In genomic region chr1:81714636-81715035, GRCh38 we compare ENCODE assay signal across 34 cellular contexts.
"Had no signal": no experiment of that assay in that cellular context is flagged by ENCODE, and none has a peak within 500 bp of the region (broad histone marks: within the 10 kb centered on the region; RNA-seq: fewer than 3 reads in every experiment).

No MANE protein-coding gene starts in this region.

- H3K27me3 ChIP-seq: brain microvascular endothelial cell, Peyer's patch had no signal

- H3K4me1 ChIP-seq: Peyer's patch had no signal

- H3K36me3 ChIP-seq: brain microvascular endothelial cell, Peyer's patch had no signal

- H3K36me3 Mint-ChIP-seq: activated naive CD8-positive, alpha-beta T cell treated with anti-CD3 and anti-CD28 coated beads for 36 hours had no signal

- H3K4me1 Mint-ChIP-seq: activated B cell treated with CpG ODN at 0.5 μM for 24 hours; activated naive CD8-positive, alpha-beta T cell treated with anti-CD3 and anti-CD28 coated beads for 36 hours; activated T-helper 17 cell treated with anti-CD3 and anti-CD28 coated beads, Interleukin-2, amount 50 U/mL, for 72 hours had no signal

- H3K9me3 ChIP-seq: Peyer's patch had no signal

- H3K27ac ChIP-seq: brain microvascular endothelial cell, Peyer's patch, RWPE1, VCaP had no signal

- H3K27ac Mint-ChIP-seq: activated B cell treated with CpG ODN at 0.5 μM for 24 hours; activated CD8-positive, alpha-beta T cell treated with anti-CD3 and anti-CD28 coated beads for 36 hours; activated naive CD8-positive, alpha-beta T cell treated with anti-CD3 and anti-CD28 coated beads for 36 hours; activated T-cell treated with anti-CD3 and anti-CD28 coated beads, Interleukin-2, amount 50 U/mL, for 72 hours; activated T-helper 17 cell treated with anti-CD3 and anti-CD28 coated beads, Interleukin-2, amount 50 U/mL, for 72 hours had no signal

- H3K4me3 Mint-ChIP-seq: activated B cell treated with CpG ODN at 0.5 μM for 24 hours; activated CD8-positive, alpha-beta T cell treated with anti-CD3 and anti-CD28 coated beads for 36 hours; activated naive CD8-positive, alpha-beta T cell treated with anti-CD3 and anti-CD28 coated beads for 36 hours; activated T-cell treated with anti-CD3 and anti-CD28 coated beads, Interleukin-2, amount 50 U/mL, for 72 hours; activated T-helper 17 cell treated with anti-CD3 and anti-CD28 coated beads, Interleukin-2, amount 50 U/mL, for 72 hours had no signal

- ATAC-seq: activated CD8-positive, alpha-beta T cell treated with anti-CD3 and anti-CD28 coated beads for 36 hours; activated T-cell treated with anti-CD3 and anti-CD28 coated beads, Interleukin-2, amount 50 U/mL, for 72 hours; activated T-helper 17 cell treated with anti-CD3 and anti-CD28 coated beads, Interleukin-2, amount 50 U/mL, for 72 hours; PC-3; Right ventricle myocardium inferior; SK-N-SH treated with all-trans-retinoic acid at 6 μM for 48 hours had no signal

- H3K4me3 ChIP-seq: Peyer's patch had no signal

- H3K9me3 Mint-ChIP-seq: activated B cell treated with CpG ODN at 0.5 μM for 24 hours; activated CD8-positive, alpha-beta T cell treated with anti-CD3 and anti-CD28 coated beads for 36 hours; activated naive CD8-positive, alpha-beta T cell treated with anti-CD3 and anti-CD28 coated beads for 36 hours; activated T-cell treated with anti-CD3 and anti-CD28 coated beads, Interleukin-2, amount 50 U/mL, for 72 hours had no signal

- DNase-seq: activated B cell treated with CpG ODN at 0.5 μM for 24 hours; activated CD4-positive, alpha-beta T cell treated with anti-CD3 and anti-CD28 coated beads for 4 hours; activated CD4-positive, alpha-beta T cell treated with anti-CD3 and anti-CD28 coated beads, Interleukin-2, amount 50 U/mL, for 4 hours; activated CD4-positive, CD25-positive, alpha-beta regulatory T cell treated with anti-CD3 and anti-CD28 coated beads, Interleukin-2, amount 50 U/mL, for 72 hours; activated CD8-positive, alpha-beta T cell treated with anti-CD3 and anti-CD28 coated beads for 36 hours; activated effector memory CD4-positive, alpha-beta T cell treated with anti-CD3 and anti-CD28 coated beads, Interleukin-2, amount 50 U/mL, for 16 hours; activated naive CD4-positive, alpha-beta T cell; activated naive CD4-positive, alpha-beta T cell treated with anti-CD3 and anti-CD28 coated beads, Interleukin-2, amount 50 U/mL, for 16 hours; activated naive CD8-positive, alpha-beta T cell treated with anti-CD3 and anti-CD28 coated beads for 36 hours; activated T-cell treated with anti-CD3 and anti-CD28 coated beads, Interleukin-2, amount 50 U/mL, for 1 hour; activated T-cell treated with anti-CD3 and anti-CD28 coated beads, Interleukin-2, amount 50 U/mL, for 72 hours; amniotic stem cell; aorta; brain microvascular endothelial cell; KG1; NCI-H1092 treated with DMSO at 0.1 percent for 48 hours; NCI-H1436; NCI-H1694; NCI-H1930; NCI-H2081 treated with DMSO at 0.1 percent for 48 hours; NCI-H345; NCI-H524 treated with DMSO at 0.1 percent for 48 hours; NK-92 treated with Interleukin-12 subunit alpha and Interleukin-12 subunit beta, amount 100 ng/mL, for 24 hours; PC-3; Peyer's patch; SIG-M5; T-helper 1 cell; T-helper 2 cell; T-helper 9 cell had no signal

- H3K27me3 Mint-ChIP-seq: activated B cell treated with CpG ODN at 0.5 μM for 24 hours; activated CD8-positive, alpha-beta T cell treated with anti-CD3 and anti-CD28 coated beads for 36 hours; activated naive CD8-positive, alpha-beta T cell treated with anti-CD3 and anti-CD28 coated beads for 36 hours; activated T-helper 17 cell treated with anti-CD3 and anti-CD28 coated beads, Interleukin-2, amount 50 U/mL, for 72 hours had no signal
